In genomic region chr16:58487566-58488351, GRCh38 we compare ENCODE assay signal across 8 cellular contexts. TPM values are rescaled to one million over a fixed set of nuclear protein-coding genes. Genes with fewer than 3 reads are reported as not detected.
DNase-seq lines count a peak whose midpoint lies in the region; ATAC-seq and TF ChIP-seq lines count a peak whose summit lies in the region.

No MANE protein-coding gene starts in this region.

- in situ Hi-C loops in transverse colon (cut with MboI; ENCODE audit: low pct_ligation_motif_present in 1 of 4, low pct_unique_long_range_greater_than_20kb in 1 of 4, low sequenced_read_pairs in 3 of 4): loop anchor here in 3 of 4 donors (10.0 to 25.0 kb wide), 3 partner anchors 143 to 475 kb away; partner anchors contain the start of genes USB1 (in 1 of the 3) and ZNF319 (in 1 of the 3)

- no peak for TF ChIP-seq EP300 in transverse colon (IDR thresholded peaks at IDR 0.05; ENCODE audit: low read depth)

- WGBS in transverse colon (ENCODE audit: low coverage in 1 of 2), 2 donors: 24% methylated on average over 40 of the region's 43 CpGs; no CpG with 5 or more reads in 1 of the 2 donors

- H3K27me3 ChIP-seq in BLaER1 treated with 17β-estradiol and CSF1 and Interleukin-3, amounts not matched to agents 10 nM and 100 nM: no peaks in the 10 kb centered on the region
- H3K27me3 ChIP-seq in Karpas-422 (ENCODE audit: low read length): no peaks in the 10 kb centered on the region
- no peaks in the 10 kb centered on the region for H3K27me3 ChIP-seq in transverse colon

- peak; percentile 77 for ATAC-seq in GM19438 (IDR thresholded peaks at IDR 0.05; ENCODE audit: low read depth, unreplicated experiment)

- H3K4me2 ChIP-seq in BLaER1 treated with 17β-estradiol and CSF1 and Interleukin-3, amounts not matched to agents 10 nM and 100 nM: peak overlapping the region; percentile 56 to 86 (median 68)
- no peak overlapping the region for H3K4me2 ChIP-seq in Karpas-422 (ENCODE audit: low read depth, low read length, poor library complexity, severe bottlenecking)

- no peaks in the 10 kb centered on the region for H3K36me3 ChIP-seq in BLaER1 treated with 17β-estradiol and CSF1 and Interleukin-3, amounts not matched to agents 10 nM and 100 nM
- H3K36me3 ChIP-seq in Karpas-422 (ENCODE audit: insufficient read depth, low read length) (no peaks in the 10 kb centered on the region), transverse colon (no peaks in the 10 kb centered on the region)

- peak; percentile 77 to 96 (median 91) for TF ChIP-seq CTCF in transverse colon (IDR thresholded peaks at IDR 0.05)

- H2AFZ ChIP-seq in Karpas-422 (ENCODE audit: low read length): no peak overlapping the region

- intact Hi-C loops in transverse colon (cut with DNase I; ENCODE audit: low total_unique reads): loop anchor here (2.0 kb wide), 1 partner anchor 151 kb away; no protein-coding TSS in a partner anchor

- no peak for TF ChIP-seq POLR2A in transverse colon (IDR thresholded peaks at IDR 0.05)

- peaks cover 0 to 35% (median 16%) of the 10 kb centered on the region in 10 experiments; a peak in 17 of 20 replicates for H3K4me1 ChIP-seq in BLaER1 treated with 17β-estradiol and CSF1 and Interleukin-3, amounts not matched to agents 10 nM and 100 nM
- H3K4me1 ChIP-seq in Karpas-422 (ENCODE audit: low read length) (peaks cover 8% of the 10 kb centered on the region), transverse colon (peaks cover 0 to 6% (median 4%) of the 10 kb centered on the region in 4 donors)

- H4K20me1 ChIP-seq in BLaER1 treated with 17β-estradiol and CSF1 and Interleukin-3, amounts not matched to agents 10 nM and 100 nM: no peaks in the 10 kb centered on the region
- H4K20me1 ChIP-seq in Karpas-422 (ENCODE audit: insufficient read depth, low read depth, low read length): no peaks in the 10 kb centered on the region; the same call in 1 of the 2 replicates

- H3K4me3 ChIP-seq in BLaER1 treated with 17β-estradiol and CSF1 and Interleukin-3, amounts not matched to agents 10 nM and 100 nM: no peak overlapping the region
- H3K4me3 ChIP-seq in Karpas-422 (ENCODE audit: low read length) (no peak overlapping the region), transverse colon (no peak overlapping the region)

- H3K9ac ChIP-seq in BLaER1 treated with 17β-estradiol and CSF1 and Interleukin-3, amounts not matched to agents 10 nM and 100 nM: 0 out of 22 replicates have a peak overlapping the region, but pooled peaks of 1 of the 11 experiments have one; percentile 7
- H3K9ac ChIP-seq in Karpas-422 (ENCODE audit: low read length): no peak overlapping the region

- H3K79me2 ChIP-seq in Karpas-422 (ENCODE audit: low read length): no peaks in the 10 kb centered on the region

- H3K9me2 ChIP-seq in Karpas-422 (replicated peaks; ENCODE audit: insufficient read depth, low read length): no peaks in the 10 kb centered on the region

- DNase-seq in Karpas-422 (peak; percentile 92), SHP77 treated with DMSO at 0.1 percent for 48 hours (lab: John Stamatoyannopoulos, UW) (peak; percentile 55), globus pallidus (ENCODE audit: low spot score) (peak; percentile 66), pons (ENCODE audit: low spot score) (peak; percentile 62), transverse colon (peak; percentile 79)
- peak; percentile 32 to 66 (median 54) for DNase-seq in activated naive CD4-positive, alpha-beta T cell (lab: John Stamatoyannopoulos, UW)

- H3K9me3 ChIP-seq in BLaER1 treated with 17β-estradiol and CSF1 and Interleukin-3, amounts not matched to agents 10 nM and 100 nM (replicated peaks in 1 of 11): no peaks in the 10 kb centered on the region
- H3K9me3 ChIP-seq in Karpas-422 (ENCODE audit: low read length) (no peaks in the 10 kb centered on the region), transverse colon (no peaks in the 10 kb centered on the region)

- no peak overlapping the region for H3K27ac ChIP-seq in BLaER1 treated with 17β-estradiol and CSF1 and Interleukin-3, amounts not matched to agents 10 nM and 100 nM
- H3K27ac ChIP-seq in Karpas-422 (ENCODE audit: low read length) (no peak overlapping the region), transverse colon (no peak overlapping the region)

RNA-seq across cellular contexts. Expression of gene NDRG4, which starts 12.2 kb away (rescaled TPM):
- total RNA-seq in Karpas-422 (2014; rRNA removed; shearing (Covaris generic); ENCODE audit: low replicate concordance): 11.9 and 37.3 TPM in 2 replicates
- total RNA-seq in transverse colon: 10 to 100 TPM in 1 of 4 donors, 1 to 10 TPM in 2, under 1 TPM in 1; 0.60 to 64.7 (median 4.4) TPM

RNA-seq across cellular contexts. Expression of gene SETD6, which starts 27.6 kb away (rescaled TPM):
- total RNA-seq in Karpas-422 (2014; rRNA removed; shearing (Covaris generic); ENCODE audit: low replicate concordance): 2.9 and 5.6 TPM in 2 replicates
- 10 to 100 TPM; 22.1 to 44.8 (median 23.3) TPM for total RNA-seq in transverse colon
